ENCODE assay signal across 15 cellular contexts in genomic region chr7:101843293-101844271, GRCh38.
"Had no signal": no experiment of that assay in that cellular context is flagged by ENCODE, and none has a peak within 500 bp of the region (broad histone marks: within the 10 kb centered on the region; RNA-seq: fewer than 3 reads in every experiment).

No MANE protein-coding gene starts in this region.

- H3K27ac ChIP-seq: parathyroid adenoma, right atrium auricular region had no signal

- H3K9me3 ChIP-seq: right atrium auricular region had no signal

- DNase-seq: activated CD4-positive, alpha-beta T cell treated with anti-CD3 and anti-CD28 coated beads, Interleukin-2, amount 10 ng/mL, durations not matched to agents 24 days and 14 days; activated CD4-positive, CD25-positive, alpha-beta regulatory T cell; activated CD8-positive, alpha-beta memory T cell treated with anti-CD3 and anti-CD28 coated beads for 24 hours; activated naive CD4-positive, alpha-beta T cell; activated naive CD8-positive, alpha-beta T cell treated with anti-CD3 and anti-CD28 coated beads, Interleukin-2, amount 10 ng/mL, durations not matched to agents 7 days and 5 days; cerebellar nuclear complex; effector CD8-positive, alpha-beta T cell; foreskin fibroblast; hypothalamus; left colon; stimulated activated CD4-positive, alpha-beta T cell treated with anti-CD3 and anti-CD28 coated beads, Interleukin-4, amount 100 ng/mL, for 1 hour; stimulated activated naive CD4-positive, alpha-beta T cell; substantia nigra had no signal

- H3K9ac ChIP-seq: parathyroid adenoma had no signal

- H3K4me3 ChIP-seq: right atrium auricular region had no signal

- H3K36me3 ChIP-seq: right atrium auricular region had no signal

- H3K27me3 ChIP-seq: right atrium auricular region had no signal
